33 cellular contexts compared by ENCODE assay signal in the genomic region with DNA sequence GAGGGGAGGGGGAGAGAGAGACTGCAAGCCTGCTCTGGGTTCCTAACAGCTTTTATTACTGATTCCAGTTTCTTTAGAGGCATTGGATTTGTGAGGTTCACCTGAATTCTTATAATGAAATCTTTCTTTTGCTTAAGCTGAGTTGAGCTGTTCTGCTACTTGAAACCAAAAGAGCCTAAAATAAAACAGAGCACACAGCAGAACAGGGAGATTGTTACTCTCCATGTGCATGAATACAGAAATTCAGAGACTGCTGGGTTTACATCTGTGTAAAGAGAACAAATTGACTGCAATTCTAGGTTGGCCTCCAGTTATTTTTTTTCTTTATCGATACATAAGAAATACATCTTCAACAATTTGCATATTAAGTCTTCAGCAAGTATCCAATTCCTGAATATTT.
"Had no signal": no experiment of that assay in that cellular context is flagged by ENCODE, and none has a peak within 500 bp of the region (broad histone marks: within the 10 kb centered on the region; RNA-seq: fewer than 3 reads in every experiment).

No MANE protein-coding gene starts in this region.

- H3K9me3 ChIP-seq: body of pancreas, breast epithelium had no signal

- H3K36me3 ChIP-seq: brain microvascular endothelial cell, breast epithelium had no signal

- H3K36me3 Mint-ChIP-seq: activated CD4-positive, alpha-beta memory T cell treated with anti-CD3 and anti-CD28 coated beads for 36 hours; activated naive CD4-positive, alpha-beta T cell treated with anti-CD3 and anti-CD28 coated beads, Interleukin-2, amount 10 ng/mL, durations not matched to agents 7 days and 5 days; activated naive CD8-positive, alpha-beta T cell treated with anti-CD3 and anti-CD28 coated beads, Interleukin-2, amount 10 ng/mL, durations not matched to agents 7 days and 5 days had no signal

- H3K4me3 ChIP-seq: body of pancreas, breast epithelium had no signal

- DNase-seq: activated B cell treated with CpG ODN at 0.5 μM for 24 hours; activated CD4-positive, alpha-beta memory T cell treated with anti-CD3 and anti-CD28 coated beads for 36 hours; activated CD4-positive, alpha-beta T cell treated with anti-CD3 and anti-CD28 coated beads for 4 hours; activated CD4-positive, alpha-beta T cell treated with anti-CD3 and anti-CD28 coated beads, Interleukin-2, amount 10 ng/mL, durations not matched to agents 24 days and 14 days; activated CD4-positive, alpha-beta T cell treated with anti-CD3 and anti-CD28 coated beads, Interleukin-2, amount 50 U/mL, for 1 hour; activated CD4-positive, alpha-beta T cell treated with anti-CD3 and anti-CD28 coated beads, Interleukin-2, amount 50 U/mL, for 4 hours; activated CD4-positive, CD25-positive, alpha-beta regulatory T cell treated with anti-CD3 and anti-CD28 coated beads, Interleukin-2, amount 50 U/mL, for 72 hours; activated CD8-positive, alpha-beta memory T cell treated with anti-CD3 and anti-CD28 coated beads, Interleukin-2, amount 50 U/mL, for 4 hours; activated CD8-positive, alpha-beta T cell treated with anti-CD3 and anti-CD28 coated beads for 36 hours; activated effector memory CD4-positive, alpha-beta T cell treated with Interleukin-2 at 50 U/mL for 16 hours; activated gamma-delta T cell; activated naive CD4-positive, alpha-beta T cell treated with anti-CD3 and anti-CD28 coated beads, Interleukin-2, amount 10 ng/mL, durations not matched to agents 7 days and 5 days; activated naive CD4-positive, alpha-beta T cell treated with Interleukin-2 at 50 U/mL for 16 hours; activated naive CD8-positive, alpha-beta T cell treated with anti-CD3 and anti-CD28 coated beads, Interleukin-2, amount 10 ng/mL, durations not matched to agents 7 days and 5 days; activated naive CD8-positive, alpha-beta T cell treated with anti-CD3 and anti-CD28 coated beads, Interleukin-2, amount 50 U/mL, for 24 hours; activated T-cell treated with anti-CD3 and anti-CD28 coated beads for 4 hours; activated T-cell treated with anti-CD3 and anti-CD28 coated beads, Interleukin-2, amount 50 U/mL, for 1 hour; activated T-cell treated with anti-CD3 and anti-CD28 coated beads, Interleukin-2, amount 50 U/mL, for 4 hours; amniotic stem cell; aorta; body of pancreas; brain microvascular endothelial cell; central memory CD4-positive, alpha-beta T cell; T-helper 1 cell; T-helper 2 cell; T-helper 9 cell had no signal

- H3K9me3 Mint-ChIP-seq: activated B cell treated with CpG ODN at 0.5 μM for 24 hours; activated CD4-positive, alpha-beta memory T cell treated with anti-CD3 and anti-CD28 coated beads for 36 hours; activated CD8-positive, alpha-beta T cell treated with anti-CD3 and anti-CD28 coated beads for 36 hours; activated naive CD4-positive, alpha-beta T cell treated with anti-CD3 and anti-CD28 coated beads, Interleukin-2, amount 10 ng/mL, durations not matched to agents 7 days and 5 days; activated naive CD4-positive, alpha-beta T cell treated with anti-CD3 and anti-CD28 coated beads, Interleukin-2, amount 50 U/mL, for 24 hours; activated naive CD8-positive, alpha-beta T cell treated with anti-CD3 and anti-CD28 coated beads, Interleukin-2, amount 50 U/mL, for 24 hours; activated T-cell treated with anti-CD3 and anti-CD28 coated beads, Interleukin-2, amount 50 U/mL, for 4 hours; activated T-helper 2 cell treated with anti-CD3 and anti-CD28 coated beads, Interferon-gamma antibody, Interleukin-2, Interleukin-4, amounts not matched to agents 10 μg/mL and 5 μg/mL and 100 μg/mL, durations not matched to agents 14 hours and 24 hours and 36 hours; T-helper 1 cell treated with Interleukin-12 subunit alpha and Interleukin-12 subunit beta and Interleukin-4 antibody, amounts not matched to agents 30 μg/mL and 1 μg/mL, for 36 hours; T-helper 2 cell treated with Interferon-gamma antibody and Interleukin-4, amounts not matched to agents 5 μg/mL and 100 μg/mL, for 36 hours had no signal

- ATAC-seq: activated CD8-positive, alpha-beta T cell treated with anti-CD3 and anti-CD28 coated beads for 36 hours; activated naive CD8-positive, alpha-beta T cell treated with anti-CD3 and anti-CD28 coated beads, Interleukin-2, amount 50 U/mL, for 24 hours; activated T-cell treated with anti-CD3 and anti-CD28 coated beads, Interleukin-2, amount 50 U/mL, for 4 hours; body of pancreas had no signal

- H3K4me1 Mint-ChIP-seq: activated B cell treated with CpG ODN at 0.5 μM for 24 hours; activated CD4-positive, alpha-beta T cell treated with anti-CD3 and anti-CD28 coated beads, Interleukin-2, amount 10 ng/mL, durations not matched to agents 24 days and 14 days; activated naive CD4-positive, alpha-beta T cell treated with anti-CD3 and anti-CD28 coated beads, Interleukin-2, amount 10 ng/mL, durations not matched to agents 7 days and 5 days; activated naive CD4-positive, alpha-beta T cell treated with anti-CD3 and anti-CD28 coated beads, Interleukin-2, amount 50 U/mL, for 24 hours; activated naive CD8-positive, alpha-beta T cell treated with anti-CD3 and anti-CD28 coated beads, Interleukin-2, amount 10 ng/mL, durations not matched to agents 7 days and 5 days; activated naive CD8-positive, alpha-beta T cell treated with anti-CD3 and anti-CD28 coated beads, Interleukin-2, amount 50 U/mL, for 24 hours had no signal

- H3K27me3 ChIP-seq: body of pancreas, brain microvascular endothelial cell, breast epithelium had no signal

- H3K27ac ChIP-seq: body of pancreas, brain microvascular endothelial cell, breast epithelium, VCaP had no signal

- H3K4me1 ChIP-seq: body of pancreas, breast epithelium had no signal

- H3K4me3 Mint-ChIP-seq: activated B cell treated with CpG ODN at 0.5 μM for 24 hours; activated CD4-positive, alpha-beta memory T cell treated with anti-CD3 and anti-CD28 coated beads for 36 hours; activated CD4-positive, alpha-beta T cell treated with anti-CD3 and anti-CD28 coated beads, Interleukin-2, amount 10 ng/mL, durations not matched to agents 24 days and 14 days; activated CD8-positive, alpha-beta T cell treated with anti-CD3 and anti-CD28 coated beads for 36 hours; activated naive CD4-positive, alpha-beta T cell treated with anti-CD3 and anti-CD28 coated beads, Interleukin-2, amount 10 ng/mL, durations not matched to agents 7 days and 5 days; activated naive CD4-positive, alpha-beta T cell treated with anti-CD3 and anti-CD28 coated beads, Interleukin-2, amount 50 U/mL, for 24 hours; activated naive CD8-positive, alpha-beta T cell; activated naive CD8-positive, alpha-beta T cell treated with anti-CD3 and anti-CD28 coated beads, Interleukin-2, amount 10 ng/mL, durations not matched to agents 7 days and 5 days; activated naive CD8-positive, alpha-beta T cell treated with anti-CD3 and anti-CD28 coated beads, Interleukin-2, amount 50 U/mL, for 24 hours; activated T-cell treated with anti-CD3 and anti-CD28 coated beads, Interleukin-2, amount 50 U/mL, for 4 hours; T-helper 1 cell treated with Interleukin-12 subunit alpha and Interleukin-12 subunit beta and Interleukin-4 antibody, amounts not matched to agents 30 μg/mL and 1 μg/mL, for 36 hours; T-helper 2 cell treated with Interferon-gamma antibody and Interleukin-4, amounts not matched to agents 5 μg/mL and 100 μg/mL, for 36 hours had no signal

- H3K27me3 Mint-ChIP-seq: activated CD8-positive, alpha-beta T cell treated with anti-CD3 and anti-CD28 coated beads for 36 hours; activated naive CD4-positive, alpha-beta T cell treated with anti-CD3 and anti-CD28 coated beads, Interleukin-2, amount 10 ng/mL, durations not matched to agents 7 days and 5 days; activated naive CD8-positive, alpha-beta T cell treated with anti-CD3 and anti-CD28 coated beads, Interleukin-2, amount 10 ng/mL, durations not matched to agents 7 days and 5 days; activated naive CD8-positive, alpha-beta T cell treated with anti-CD3 and anti-CD28 coated beads, Interleukin-2, amount 50 U/mL, for 24 hours had no signal

- H3K27ac Mint-ChIP-seq: activated B cell treated with CpG ODN at 0.5 μM for 24 hours; activated CD4-positive, alpha-beta memory T cell treated with anti-CD3 and anti-CD28 coated beads for 36 hours; activated CD4-positive, alpha-beta T cell treated with anti-CD3 and anti-CD28 coated beads, Interleukin-2, amount 10 ng/mL, durations not matched to agents 24 days and 14 days; activated CD8-positive, alpha-beta T cell treated with anti-CD3 and anti-CD28 coated beads for 36 hours; activated naive CD4-positive, alpha-beta T cell treated with anti-CD3 and anti-CD28 coated beads, Interleukin-2, amount 10 ng/mL, durations not matched to agents 7 days and 5 days; activated naive CD4-positive, alpha-beta T cell treated with anti-CD3 and anti-CD28 coated beads, Interleukin-2, amount 50 U/mL, for 24 hours; activated naive CD8-positive, alpha-beta T cell; activated naive CD8-positive, alpha-beta T cell treated with anti-CD3 and anti-CD28 coated beads, Interleukin-2, amount 10 ng/mL, durations not matched to agents 7 days and 5 days; activated naive CD8-positive, alpha-beta T cell treated with anti-CD3 and anti-CD28 coated beads, Interleukin-2, amount 50 U/mL, for 24 hours; activated T-helper 2 cell treated with anti-CD3 and anti-CD28 coated beads, Interferon-gamma antibody, Interleukin-2, Interleukin-4, amounts not matched to agents 10 μg/mL and 5 μg/mL and 100 μg/mL, durations not matched to agents 14 hours and 24 hours and 36 hours; T-helper 1 cell treated with Interleukin-12 subunit alpha and Interleukin-12 subunit beta and Interleukin-4 antibody, amounts not matched to agents 30 μg/mL and 1 μg/mL, for 36 hours; T-helper 2 cell treated with Interferon-gamma antibody and Interleukin-4, amounts not matched to agents 5 μg/mL and 100 μg/mL, for 36 hours had no signal
